21 cellular contexts compared by ENCODE assay signal in genomic region chr11:5737672-5738071, GRCh38. TPM values are rescaled to one million over a fixed set of nuclear protein-coding genes. Genes with fewer than 3 reads are reported as not detected.
DNase-seq lines count a peak whose midpoint lies in the region; ATAC-seq, FAIRE-seq and TF ChIP-seq lines count a peak whose summit lies in the region.
"Had no signal": no experiment of that assay in that cellular context is flagged by ENCODE, and none has a peak within 500 bp of the region (broad histone marks: within the 10 kb centered on the region; RNA-seq: fewer than 3 reads in every experiment).

No MANE protein-coding gene starts in this region.

- H2AFZ ChIP-seq in neuronal stem cell (ENCODE audit: low read length): peak overlapping the region; percentile 34

- POLR2A ChIA-PET in A549 (lab: Yijun Ruan, JAX): no interaction called here

- H3K4me1 ChIP-seq in A549 (peaks cover 6% of the 10 kb centered on the region; the same call in 1 of the 3 replicates), neuronal stem cell (ENCODE audit: control insufficient read depth in 2 of 2, insufficient read depth in 1 of 2, low read depth in 1 of 2, low read length in 2 of 2) (peaks cover 0 to 6% of the 10 kb centered on the region in 2 donors)
- H3K4me1 ChIP-seq: BE2C had no signal

- H3K36me3 ChIP-seq in neuronal stem cell (replicated peaks in 1 of 2; ENCODE audit: control insufficient read depth in 2 of 2, insufficient read depth in 2 of 2, low read length in 2 of 2): no peaks in the 10 kb centered on the region
- H3K36me3 ChIP-seq: BE2C had no signal

- H3K4me2 ChIP-seq in A549 (peak overlapping the region; percentile 46), neuronal stem cell (ENCODE audit: insufficient read depth, low read length, poor library complexity, severe bottlenecking) (no peak overlapping the region)
- H3K4me2 ChIP-seq: KMS-11 had no signal

- CTCF ChIA-PET in A549 (lab: Yijun Ruan, JAX): interaction anchor here (2.0 kb wide), 1 partner anchor 53 kb away, joined by 4 read pairs; no protein-coding TSS in a partner anchor

- no peak overlapping the region for H4K91ac ChIP-seq in neuronal stem cell (ENCODE audit: low read depth, low read length, poor library complexity)

- no peak for FAIRE-seq in A549 (lab: Jason Lieb, UNC)

- H3K9ac ChIP-seq in neuronal stem cell (ENCODE audit: low read depth, low read length, poor library complexity): no peak overlapping the region
- H3K9ac ChIP-seq: KMS-11 had no signal

- H3K27ac ChIP-seq in A549 (peak overlapping the region; percentile 26 to 48; a peak in 4 of 6 replicates), neuronal stem cell (replicated peaks; ENCODE audit: low read length) (no peak overlapping the region)
- H3K27ac ChIP-seq: 22Rv1, KMS-11 had no signal

- no peak overlapping the region for H4K8ac ChIP-seq in neuronal stem cell (ENCODE audit: low read depth, low read length)

- TF ChIP-seq POLR2A in A549 (IDR thresholded peaks at IDR 0.05; ENCODE audit: low read length): no peak

- H3K23ac ChIP-seq in neuronal stem cell (ENCODE audit: low read depth, low read length, poor library complexity): no peak overlapping the region

- no peak overlapping the region for H2BK5ac ChIP-seq in neuronal stem cell (ENCODE audit: low read length)

- 33% methylated on average over 2 of the region's 2 CpGs for WGBS in A549 (ENCODE audit: missing lambda C conversion rate)
- WGBS in neuronal stem cell (ENCODE audit: extremely low coverage in 2 of 2, insufficient read length in 2 of 2, insufficient replicate concordance in 1 of 2), 2 donors: no CpG with 5 or more reads among the region's 2 CpGs

- no peak overlapping the region for H2BK120ac ChIP-seq in neuronal stem cell (ENCODE audit: low read depth, low read length)

- no peak overlapping the region for H2BK15ac ChIP-seq in neuronal stem cell (ENCODE audit: low read length)

- no peak overlapping the region for H2AK5ac ChIP-seq in neuronal stem cell (ENCODE audit: low read depth, low read length)

- TF ChIP-seq CTCF in A549 (IDR thresholded peaks at IDR 0.05) (no peak), epithelial cell of esophagus (IDR thresholded peaks at IDR 0.05; ENCODE audit: insufficient read depth, low read depth, low read length, missing control alignments) (no peak)

- ATAC-seq in A549 (peak in 1 of 2 experiments; percentile 70; a peak in 3 of 6 replicates), HG03439 (IDR thresholded peaks at IDR 0.05; ENCODE audit: unreplicated experiment) (no peak), HG02840 (IDR thresholded peaks at IDR 0.05; ENCODE audit: low FRiP score, unreplicated experiment) (no peak), HG03097 (IDR thresholded peaks at IDR 0.05; ENCODE audit: low FRiP score, unreplicated experiment) (no peak)
- ATAC-seq: HCT116 had no signal

- TF ChIP-seq RAD21 in A549 (conservative IDR thresholded peaks at IDR 0.05 in 1 of 2, IDR thresholded peaks at IDR 0.05 in 1 of 2): no peak

- no peak overlapping the region for H3K4me3 ChIP-seq in A549
- no peak overlapping the region for H3K4me3 ChIP-seq in epithelial cell of esophagus (ENCODE audit: low read length)
- no peak overlapping the region for H3K4me3 ChIP-seq in neuronal stem cell (ENCODE audit: low read length in 2 of 2)

- peak in 1 of 2 experiments; percentile 18 for DNase-seq in A549 (ENCODE audit: low read depth in 1 of 2, low spot score in 1 of 2)
- DNase-seq in NCI-H226: peak; percentile 55
- peak; percentile 46 for DNase-seq in epithelial cell of esophagus (ENCODE audit: low read depth)
- DNase-seq in neuronal stem cell (ENCODE audit: low spot score): no peak
- no peak for DNase-seq in LoVo (ENCODE audit: low spot score)
- DNase-seq: BE2C; CD4-positive, CD25-positive, alpha-beta regulatory T cell; COR-L47; DMS 273 treated with DMSO at 0.1 percent for 48 hours; GDM1; NCI-H1417 treated with DMSO at 0.1 percent for 48 hours; NCI-H187 treated with DMSO at 0.1 percent for 48 hours; NCI-H2227 treated with DMSO at 0.1 percent for 48 hours; NCI-H524; SHP77 had no signal

- no peaks in the 10 kb centered on the region for H3K27me3 ChIP-seq in neuronal stem cell (ENCODE audit: control insufficient read depth in 3 of 3, insufficient read depth in 3 of 3, low read depth in 1 of 3, low read length in 3 of 3)
- H3K27me3 ChIP-seq: BE2C had no signal

- no peak overlapping the region for H3K4ac ChIP-seq in neuronal stem cell (ENCODE audit: low read length)

- no peak overlapping the region for H2BK12ac ChIP-seq in neuronal stem cell (ENCODE audit: low read length)

- H3K14ac ChIP-seq in neuronal stem cell (ENCODE audit: low read length): no peak overlapping the region

- no peak for TF ChIP-seq EP300 in A549 (IDR thresholded peaks at IDR 0.05)

- no peaks in the 10 kb centered on the region for H3K79me1 ChIP-seq in neuronal stem cell (ENCODE audit: low read depth, low read length)

- H3K18ac ChIP-seq in neuronal stem cell (ENCODE audit: low read length): no peak overlapping the region

- H3K9me3 ChIP-seq in A549: 0 out of 3 replicates have a peak, but pooled peaks cover 4% of the 10 kb centered on the region
- H3K9me3 ChIP-seq in neuronal stem cell (replicated peaks in 1 of 2; ENCODE audit: control insufficient read depth in 2 of 2, insufficient read depth in 1 of 2, low read depth in 1 of 2, low read length in 2 of 2): no peaks in the 10 kb centered on the region
- H3K9me3 ChIP-seq: BE2C had no signal

TF ChIP-seq in A549, 52 proteins besides CTCF, POLR2A, EP300 and RAD21:
- TF ChIP-seq HOXB5 (CRISPR knock-in tag; IDR thresholded peaks at IDR 0.05) (no peak), KDM1A (IDR thresholded peaks at IDR 0.05; ENCODE audit: low read depth) (no peak), FOXS1 (CRISPR knock-in tag; IDR thresholded peaks at IDR 0.05) (no peak), EHF (CRISPR knock-in tag; IDR thresholded peaks at IDR 0.05) (no peak), JUN (IDR thresholded peaks at IDR 0.05) (no peak), CBX8 (IDR thresholded peaks at IDR 0.05) (no peak)
- TF ChIP-seq, protein P1, sequence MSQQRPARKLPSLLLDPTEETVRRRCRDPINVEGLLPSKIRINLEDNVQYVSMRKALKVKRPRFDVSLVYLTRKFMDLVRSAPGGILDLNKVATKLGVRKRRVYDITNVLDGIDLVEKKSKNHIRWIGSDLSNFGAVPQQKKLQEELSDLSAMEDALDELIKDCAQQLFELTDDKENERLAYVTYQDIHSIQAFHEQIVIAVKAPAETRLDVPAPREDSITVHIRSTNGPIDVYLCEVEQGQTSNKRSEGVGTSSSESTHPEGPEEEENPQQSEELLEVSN (IDR thresholded peaks at IDR 0.05; ENCODE audit: borderline replicate concordance, low read depth): no peak
- TF ChIP-seq, protein P2, sequence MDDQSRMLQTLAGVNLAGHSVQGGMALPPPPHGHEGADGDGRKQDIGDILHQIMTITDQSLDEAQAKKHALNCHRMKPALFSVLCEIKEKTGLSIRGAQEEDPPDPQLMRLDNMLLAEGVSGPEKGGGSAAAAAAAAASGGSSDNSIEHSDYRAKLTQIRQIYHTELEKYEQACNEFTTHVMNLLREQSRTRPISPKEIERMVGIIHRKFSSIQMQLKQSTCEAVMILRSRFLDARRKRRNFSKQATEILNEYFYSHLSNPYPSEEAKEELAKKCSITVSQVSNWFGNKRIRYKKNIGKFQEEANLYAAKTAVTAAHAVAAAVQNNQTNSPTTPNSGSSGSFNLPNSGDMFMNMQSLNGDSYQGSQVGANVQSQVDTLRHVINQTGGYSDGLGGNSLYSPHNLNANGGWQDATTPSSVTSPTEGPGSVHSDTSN (IDR thresholded peaks at IDR 0.05): no peak

RNA-seq across cellular contexts. Expression of gene OR56B1, which starts 1.4 kb away (rescaled TPM):
- not detected in 2 replicates for polyA plus RNA-seq in A549 (2011; rRNA removed)
- polyA plus RNA-seq in A549 (2012; cell fraction: cytosol; rRNA removed): not detected in 2 replicates
- polyA plus RNA-seq in A549 (2012; cell fraction: nucleus; rRNA removed): not detected in 2 replicates
- polyA plus RNA-seq in A549 (2017; fragmentation: RNase III; extraction: RNeasy Plus Mini Kit Qiagen cat#74134 plus additional on column Dnase treatment): not detected in 3 replicates
- not detected in 2 replicates for polyA minus RNA-seq in A549 (2011; rRNA and poly(A)+ RNA removed)
- not detected for polyA plus RNA-seq in neuronal stem cell (2013, experiment 1 of 2)
- polyA plus RNA-seq in neuronal stem cell (2013, experiment 2 of 2): 0.01 TPM

RNA-seq across cellular contexts. Expression of gene OR52N4, which starts 16.4 kb away (rescaled TPM):
- polyA plus RNA-seq in A549 (2011; rRNA removed) (not detected in 2 replicates), A549 (2017; fragmentation: RNase III; extraction: RNeasy Plus Mini Kit Qiagen cat#74134 plus additional on column Dnase treatment) (not detected in 3 replicates)
- polyA plus RNA-seq in A549 (2012; cell fraction: cytosol; rRNA removed): not detected in 2 replicates
- polyA plus RNA-seq in A549 (2012; cell fraction: nucleus; rRNA removed): not detected in 2 replicates
- polyA minus RNA-seq in A549 (2011; rRNA and poly(A)+ RNA removed): not detected in 2 replicates
- polyA plus RNA-seq in neuronal stem cell (2013, experiment 1 of 2): 0.17 TPM
- polyA plus RNA-seq in neuronal stem cell (2013, experiment 2 of 2): 0.10 TPM

RNA-seq across cellular contexts. Expression of gene OR52N5, which starts 45.5 kb away (rescaled TPM):
- not detected in 2 replicates for polyA plus RNA-seq in A549 (2011; rRNA removed)
- not detected in 2 replicates for polyA plus RNA-seq in A549 (2012; cell fraction: cytosol; rRNA removed)
- polyA plus RNA-seq in A549 (2012; cell fraction: nucleus; rRNA removed): not detected in 2 replicates
- not detected in 3 replicates for polyA plus RNA-seq in A549 (2017; fragmentation: RNase III; extraction: RNeasy Plus Mini Kit Qiagen cat#74134 plus additional on column Dnase treatment)
- 0.21 TPM in 1 of 2 replicates, not detected in the other for polyA minus RNA-seq in A549 (2011; rRNA and poly(A)+ RNA removed)
- not detected for polyA plus RNA-seq in neuronal stem cell (2013, experiment 1 of 2)
- not detected for polyA plus RNA-seq in neuronal stem cell (2013, experiment 2 of 2)
- polyA plus RNA-seq: CD4-positive, CD25-positive, alpha-beta regulatory T cell had no signal

RNA-seq across cellular contexts. Expression of gene TRIM22, which starts 48.1 kb away (rescaled TPM):
- 2.4 and 2.7 TPM in 2 replicates for polyA plus RNA-seq in A549 (2011; rRNA removed)
- 0.21 and 0.22 TPM in 2 replicates for polyA plus RNA-seq in A549 (2012; cell fraction: cytosol; rRNA removed)
- 0.36 and 0.61 TPM in 2 replicates for polyA plus RNA-seq in A549 (2012; cell fraction: nucleus; rRNA removed)
- 1.2 to 1.5 TPM (median 1.4 TPM) in 3 replicates for polyA plus RNA-seq in A549 (2017; fragmentation: RNase III; extraction: RNeasy Plus Mini Kit Qiagen cat#74134 plus additional on column Dnase treatment)
- 1.3 and 1.6 TPM in 2 replicates for polyA minus RNA-seq in A549 (2011; rRNA and poly(A)+ RNA removed)
- 2.0 TPM for polyA plus RNA-seq in neuronal stem cell (2013, experiment 1 of 2)
- polyA plus RNA-seq in neuronal stem cell (2013, experiment 2 of 2): 2.0 TPM

RNA-seq across cellular contexts. Expression of gene TRIM5, which starts 52.8 kb away (rescaled TPM):
- polyA plus RNA-seq in A549 (2011; rRNA removed) (30.5 and 32.6 TPM in 2 replicates), A549 (2017; fragmentation: RNase III; extraction: RNeasy Plus Mini Kit Qiagen cat#74134 plus additional on column Dnase treatment) (19.6 to 22.8 TPM (median 21.9 TPM) in 3 replicates)
- polyA plus RNA-seq in A549 (2012; cell fraction: cytosol; rRNA removed): 8.4 and 9.4 TPM in 2 replicates
- polyA plus RNA-seq in A549 (2012; cell fraction: nucleus; rRNA removed): 7.2 and 13.0 TPM in 2 replicates
- polyA minus RNA-seq in A549 (2011; rRNA and poly(A)+ RNA removed): 20.4 and 28.3 TPM in 2 replicates
- polyA plus RNA-seq in neuronal stem cell (2013, experiment 1 of 2): 25.2 TPM
- 25.9 TPM for polyA plus RNA-seq in neuronal stem cell (2013, experiment 2 of 2)

Comparison
In these comparisons a context has a peak if more than half of its experiments do, and no peak if none do; other contexts are left out.
1. DNase-seq: peak in NCI-H226 (single experiment) and epithelial cell of esophagus (single experiment); none in neuronal stem cell (single experiment) and LoVo (single experiment).